ENCODE assay signal across 20 cellular contexts in genomic region chr4:6900956-6901355, GRCh38. TPM values are rescaled to one million over a fixed set of nuclear protein-coding genes. Genes with fewer than 3 reads are reported as not detected.
DNase-seq lines count a peak whose midpoint lies in the region; ATAC-seq and TF ChIP-seq lines count a peak whose summit lies in the region.
"Had no signal": no experiment of that assay in that cellular context is flagged by ENCODE, and none has a peak within 500 bp of the region (broad histone marks: within the 10 kb centered on the region; RNA-seq: fewer than 3 reads in every experiment).

No MANE protein-coding gene starts in this region.

- H3K4me1 Mint-ChIP-seq in natural killer cell treated with Interleukin-12 subunit alpha and Interleukin-12 subunit beta and Interleukin-15 and Interleukin-18, amount 100 ng/mL, for 72 hours (ENCODE audit: low read depth in 2 of 2): peaks cover 26 to 29% of the 10 kb centered on the region in 2 donors
- H3K4me1 Mint-ChIP-seq in natural killer cell: peaks cover 22 to 34% of the 10 kb centered on the region in 2 donors
- peaks cover 20% of the 10 kb centered on the region for H3K4me1 Mint-ChIP-seq in activated naive CD8-positive, alpha-beta T cell treated with anti-CD3 and anti-CD28 coated beads for 36 hours

- H3K9ac ChIP-seq in neuronal stem cell (ENCODE audit: low read depth, low read length, poor library complexity): no peak overlapping the region

- H2BK15ac ChIP-seq in neuronal stem cell (ENCODE audit: low read length): no peak overlapping the region

- no peak overlapping the region for H4K8ac ChIP-seq in neuronal stem cell (ENCODE audit: low read depth, low read length)

- no peak for ATAC-seq in natural killer cell treated with Interleukin-12 subunit alpha and Interleukin-12 subunit beta and Interleukin-15 and Interleukin-18, amount 100 ng/mL, for 72 hours
- ATAC-seq in natural killer cell (no peak), HG03442 (IDR thresholded peaks at IDR 0.05; ENCODE audit: unreplicated experiment) (no peak)
- ATAC-seq in stimulated activated naive CD8-positive, alpha-beta T cell treated with anti-CD3 and anti-CD28 coated beads, Interleukin-15, Interleukin-2, amounts not matched to agents 100 U/mL and 50 U/mL, for 24 hours: no peak

- H2BK120ac ChIP-seq in neuronal stem cell (ENCODE audit: low read depth, low read length): no peak overlapping the region

- H4K91ac ChIP-seq in neuronal stem cell (ENCODE audit: low read depth, low read length, poor library complexity): no peak overlapping the region

- peaks cover 0 to 7% (median 0%) of the 10 kb centered on the region in 3 experiments for H3K27me3 ChIP-seq in neuronal stem cell (ENCODE audit: control insufficient read depth in 3 of 3, insufficient read depth in 3 of 3, low read depth in 1 of 3, low read length in 3 of 3)
- H3K27me3 ChIP-seq: adrenal gland, dorsolateral prefrontal cortex had no signal

- H2BK12ac ChIP-seq in neuronal stem cell (ENCODE audit: low read length): no peak overlapping the region

- no peak for TF ChIP-seq CTCF in natural killer cell (IDR thresholded peaks at IDR 0.05)

- H3K4me3 Mint-ChIP-seq in natural killer cell treated with Interleukin-12 subunit alpha and Interleukin-12 subunit beta and Interleukin-15 and Interleukin-18, amount 100 ng/mL, for 72 hours: peak overlapping the region; percentile 92
- no peak overlapping the region for H3K4me3 Mint-ChIP-seq in natural killer cell
- H3K4me3 Mint-ChIP-seq in activated naive CD8-positive, alpha-beta T cell treated with anti-CD3 and anti-CD28 coated beads for 36 hours: no peak overlapping the region
- H3K4me3 Mint-ChIP-seq: naive B cell had no signal

- intact Hi-C loops in natural killer cell (cut with micrococcal nuclease): no loop called here

- no peaks in the 10 kb centered on the region for H3K36me3 Mint-ChIP-seq in natural killer cell treated with Interleukin-12 subunit alpha and Interleukin-12 subunit beta and Interleukin-15 and Interleukin-18, amount 100 ng/mL, for 72 hours
- no peaks in the 10 kb centered on the region for H3K36me3 Mint-ChIP-seq in natural killer cell
- H3K36me3 Mint-ChIP-seq in activated naive CD8-positive, alpha-beta T cell treated with anti-CD3 and anti-CD28 coated beads for 36 hours: no peaks in the 10 kb centered on the region
- H3K36me3 Mint-ChIP-seq: naive B cell had no signal

- peak overlapping the region; percentile 95 to 99 for H3K27ac Mint-ChIP-seq in natural killer cell treated with Interleukin-12 subunit alpha and Interleukin-12 subunit beta and Interleukin-15 and Interleukin-18, amount 100 ng/mL, for 72 hours
- H3K27ac Mint-ChIP-seq in natural killer cell: peak overlapping the region in 1 of 2 donors; percentile 66
- H3K27ac Mint-ChIP-seq in activated naive CD8-positive, alpha-beta T cell treated with anti-CD3 and anti-CD28 coated beads for 36 hours: peak overlapping the region; percentile 29
- H3K27ac Mint-ChIP-seq: naive B cell had no signal

- peaks cover 3 to 4% of the 10 kb centered on the region in 2 donors for H3K4me1 ChIP-seq in neuronal stem cell (ENCODE audit: control insufficient read depth in 2 of 2, insufficient read depth in 1 of 2, low read depth in 1 of 2, low read length in 2 of 2)
- H3K4me1 ChIP-seq: adrenal gland, prostate gland had no signal

- no peaks in the 10 kb centered on the region for H3K36me3 ChIP-seq in neuronal stem cell (replicated peaks in 1 of 2; ENCODE audit: control insufficient read depth in 2 of 2, insufficient read depth in 2 of 2, low read length in 2 of 2)
- H3K36me3 ChIP-seq: adrenal gland, prostate gland had no signal

- no peak overlapping the region for H3K14ac ChIP-seq in neuronal stem cell (ENCODE audit: low read length)

- peak overlapping the region; percentile 36 for H2AK5ac ChIP-seq in neuronal stem cell (ENCODE audit: low read depth, low read length)

- no peak overlapping the region for H3K4me2 ChIP-seq in neuronal stem cell (ENCODE audit: insufficient read depth, low read length, poor library complexity, severe bottlenecking)

- no peaks in the 10 kb centered on the region for H3K9me3 ChIP-seq in neuronal stem cell (replicated peaks in 1 of 2; ENCODE audit: control insufficient read depth in 2 of 2, insufficient read depth in 1 of 2, low read depth in 1 of 2, low read length in 2 of 2)
- H3K9me3 ChIP-seq: adrenal gland, prostate gland had no signal

- no peaks in the 10 kb centered on the region for H3K9me3 Mint-ChIP-seq in natural killer cell treated with Interleukin-12 subunit alpha and Interleukin-12 subunit beta and Interleukin-15 and Interleukin-18, amount 100 ng/mL, for 72 hours
- H3K9me3 Mint-ChIP-seq in natural killer cell: no peaks in the 10 kb centered on the region
- no peaks in the 10 kb centered on the region for H3K9me3 Mint-ChIP-seq in activated naive CD8-positive, alpha-beta T cell treated with anti-CD3 and anti-CD28 coated beads for 36 hours
- H3K9me3 Mint-ChIP-seq: naive B cell had no signal

- H2BK5ac ChIP-seq in neuronal stem cell (ENCODE audit: low read length): no peak overlapping the region

- no peaks in the 10 kb centered on the region for H3K27me3 Mint-ChIP-seq in natural killer cell treated with Interleukin-12 subunit alpha and Interleukin-12 subunit beta and Interleukin-15 and Interleukin-18, amount 100 ng/mL, for 72 hours
- no peaks in the 10 kb centered on the region for H3K27me3 Mint-ChIP-seq in natural killer cell (ENCODE audit: low read depth in 2 of 2)
- no peaks in the 10 kb centered on the region for H3K27me3 Mint-ChIP-seq in activated naive CD8-positive, alpha-beta T cell treated with anti-CD3 and anti-CD28 coated beads for 36 hours

- H3K18ac ChIP-seq in neuronal stem cell (ENCODE audit: low read length): no peak overlapping the region

- WGBS in neuronal stem cell (ENCODE audit: extremely low coverage in 2 of 2, insufficient read length in 2 of 2, insufficient replicate concordance in 1 of 2), 2 donors: no CpG with 5 or more reads among the region's 12 CpGs

- no peak overlapping the region for H3K4me3 ChIP-seq in neuronal stem cell (ENCODE audit: low read length in 2 of 2)
- H3K4me3 ChIP-seq: adrenal gland, dorsolateral prefrontal cortex, prostate gland had no signal

- H3K4ac ChIP-seq in neuronal stem cell (ENCODE audit: low read length): no peak overlapping the region

- no peak for DNase-seq in natural killer cell treated with Interleukin-12 subunit alpha and Interleukin-12 subunit beta and Interleukin-15 and Interleukin-18, amount 100 ng/mL, for 72 hours (ENCODE audit: low spot score)
- DNase-seq in natural killer cell (no peak), neuronal stem cell (ENCODE audit: low spot score) (no peak), COR-L47 (lab: John Stamatoyannopoulos, UW) (no peak)
- DNase-seq in activated naive CD8-positive, alpha-beta T cell treated with anti-CD3 and anti-CD28 coated beads for 36 hours: no peak
- no peak for DNase-seq in stimulated activated naive CD8-positive, alpha-beta T cell treated with anti-CD3 and anti-CD28 coated beads, Interleukin-15, Interleukin-2, amounts not matched to agents 100 U/mL and 50 U/mL, for 24 hours
- DNase-seq: activated CD4-positive, alpha-beta T cell treated with anti-CD3 and anti-CD28 coated beads, Interleukin-2, amount 50 U/mL, for 1 hour; activated T-cell treated with anti-CD3 and anti-CD28 coated beads, Interleukin-2, amount 50 U/mL, for 48 hours; dorsolateral prefrontal cortex; foreskin melanocyte; kidney; mammary epithelial cell; naive B cell; NCI-H187; NCI-H2227 treated with DMSO at 0.1 percent for 48 hours; small intestine; stimulated activated CD4-positive, alpha-beta T cell treated with anti-CD3 and anti-CD28 coated beads, Interleukin-4, amount 100 ng/mL, for 24 hours had no signal

- H3K27ac ChIP-seq in neuronal stem cell (replicated peaks; ENCODE audit: low read length): no peak overlapping the region
- H3K27ac ChIP-seq: adrenal gland, dorsolateral prefrontal cortex, prostate gland had no signal

- no peaks in the 10 kb centered on the region for H3K79me1 ChIP-seq in neuronal stem cell (ENCODE audit: low read depth, low read length)

- no peak overlapping the region for H3K23ac ChIP-seq in neuronal stem cell (ENCODE audit: low read depth, low read length, poor library complexity)

- H2AFZ ChIP-seq in neuronal stem cell (ENCODE audit: low read length): peak overlapping the region; percentile 40

RNA-seq across cellular contexts. Expression of gene TBC1D14, which starts 8.7 kb away (rescaled TPM):
- total RNA-seq in natural killer cell treated with Interleukin-12 subunit alpha and Interleukin-12 subunit beta and Interleukin-15 and Interleukin-18, amount 100 ng/mL, for 72 hours: 10 to 100 TPM; 37.3 to 56.9 TPM
- 10 to 100 TPM; 36.0 to 54.7 (median 53.2) TPM for total RNA-seq in natural killer cell
- total RNA-seq in activated naive CD8-positive, alpha-beta T cell treated with anti-CD3 and anti-CD28 coated beads for 36 hours: 10 to 100 TPM; 38.4 to 39.3 TPM
- 33.1 TPM for polyA plus RNA-seq in neuronal stem cell (2013, experiment 1 of 2)
- 33.3 TPM for polyA plus RNA-seq in neuronal stem cell (2013, experiment 2 of 2)
